11 cellular contexts compared by ENCODE assay signal in the genomic region with DNA sequence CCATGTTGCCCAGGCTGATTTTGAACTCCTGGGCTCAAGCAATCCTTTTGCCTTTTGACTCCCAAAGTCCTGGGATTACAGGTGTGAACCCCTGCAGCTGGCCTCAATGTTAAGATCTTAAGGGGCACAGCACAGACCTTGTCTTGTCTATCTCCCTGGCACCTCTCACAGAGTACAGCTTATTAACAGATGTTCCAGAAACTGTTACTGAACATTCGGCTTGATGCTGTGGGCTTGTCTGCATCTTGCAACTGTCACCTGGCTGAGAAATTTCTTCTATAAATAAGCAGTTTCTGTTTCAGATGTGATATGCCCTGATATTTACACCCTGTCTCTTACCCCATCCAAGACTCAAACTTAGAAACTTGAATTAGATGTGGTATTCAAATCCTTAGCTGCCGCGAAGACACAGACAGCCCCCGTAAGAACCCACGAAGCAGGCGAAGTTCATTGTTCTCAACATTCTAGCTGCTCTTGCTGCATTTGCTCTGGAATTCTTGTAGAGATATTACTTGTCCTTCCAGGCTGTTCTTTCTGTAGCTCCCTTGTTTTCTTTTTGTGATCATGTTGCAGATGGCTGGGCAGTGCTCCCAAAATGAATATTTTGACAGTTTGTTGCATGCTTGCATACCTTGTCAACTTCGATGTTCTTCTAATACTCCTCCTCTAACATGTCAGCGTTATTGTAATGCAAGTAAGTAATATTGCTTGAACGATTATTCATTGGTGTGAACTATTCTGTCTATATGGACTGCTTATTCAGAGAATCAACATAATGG. TPM values are rescaled to one million over a fixed set of nuclear protein-coding genes. Genes with fewer than 3 reads are reported as not detected.
DNase-seq lines count a peak whose midpoint lies in the region; ATAC-seq and TF ChIP-seq lines count a peak whose summit lies in the region.
"Had no signal": no experiment of that assay in that cellular context is flagged by ENCODE, and none has a peak within 500 bp of the region (broad histone marks: within the 10 kb centered on the region; RNA-seq: fewer than 3 reads in every experiment).

A gene (plus strand): TSS at position 450 of the 779 bp plus-strand sequence. CDS start 115 bp downstream, at position 565.

- H3K9me3 ChIP-seq in BLaER1 treated with 17β-estradiol and CSF1 and Interleukin-3, amounts not matched to agents 10 nM and 100 nM (replicated peaks in 1 of 11), result no peaks in the 10 kb centered on the region
- no peaks in the 10 kb centered on the region for H3K9me3 ChIP-seq in RWPE2 (ENCODE audit: severe bottlenecking)
- H3K9me3 ChIP-seq: neutrophil, SJSA1 had no signal

- no peaks in the 10 kb centered on the region for H3K36me3 ChIP-seq in BLaER1 treated with 17β-estradiol and CSF1 and Interleukin-3, amounts not matched to agents 10 nM and 100 nM
- no peaks in the 10 kb centered on the region for H3K36me3 ChIP-seq in RWPE2 (ENCODE audit: low read depth)
- H3K36me3 ChIP-seq: neutrophil, SJSA1 had no signal

- H4K20me1 ChIP-seq in BLaER1 treated with 17β-estradiol and CSF1 and Interleukin-3, amounts not matched to agents 10 nM and 100 nM, result no peaks in the 10 kb centered on the region

- TF ChIP-seq POLR2A in GM19193 (IDR thresholded peaks at IDR 0.05; ENCODE audit: extremely low read depth, insufficient read depth, insufficient read length), result peak; percentile 57

- peaks cover 12 to 50% (median 40%) of the 10 kb centered on the region in 10 experiments for H3K4me1 ChIP-seq in BLaER1 treated with 17β-estradiol and CSF1 and Interleukin-3, amounts not matched to agents 10 nM and 100 nM
- H3K4me1 ChIP-seq in RWPE2 (ENCODE audit: insufficient read depth, poor library complexity, severe bottlenecking), result peaks cover 6% of the 10 kb centered on the region
- H3K4me1 ChIP-seq: SJSA1 had no signal

- peak within 1 kb of the TSS in 4 of 11 experiments; percentile 3 to 24 (median 17); a peak in 5 of 22 replicates for H3K9ac ChIP-seq in BLaER1 treated with 17β-estradiol and CSF1 and Interleukin-3, amounts not matched to agents 10 nM and 100 nM

- peak; percentile 68 for ATAC-seq in HG02884 (IDR thresholded peaks at IDR 0.05; ENCODE audit: unreplicated experiment)
- no peak for ATAC-seq in RWPE2 (ENCODE audit: low read depth)
- no peak for ATAC-seq in left colon

- H3K27me3 ChIP-seq in BLaER1 treated with 17β-estradiol and CSF1 and Interleukin-3, amounts not matched to agents 10 nM and 100 nM, result no peaks in the 10 kb centered on the region
- no peaks in the 10 kb centered on the region for H3K27me3 ChIP-seq in RWPE2 (ENCODE audit: insufficient read depth, poor library complexity, severe bottlenecking)
- H3K27me3 ChIP-seq: neutrophil, SJSA1 had no signal

- H3K4me2 ChIP-seq in BLaER1 treated with 17β-estradiol and CSF1 and Interleukin-3, amounts not matched to agents 10 nM and 100 nM, result peak within 1 kb of the TSS; percentile 36 to 76 (median 70); a peak in 20 of 22 replicates

- intact Hi-C loops in left colon (cut with DNase I, micrococcal nuclease), result no loop called here

- TF ChIP-seq CTCF in RWPE2 (IDR thresholded peaks at IDR 0.05; ENCODE audit: poor library complexity, severe bottlenecking), result no peak

- DNase-seq in RWPE2 (ENCODE audit: low spot score) (peak; percentile 1), Kasumi-1 (lab: John Stamatoyannopoulos, UW) (no peak), left colon (no peak), NCI-H1930 (lab: John Stamatoyannopoulos, UW) (no peak), ureter (ENCODE audit: low spot score) (no peak)

- peak within 1 kb of the TSS in 2 of 11 experiments; percentile 11 to 36; a peak in 3 of 22 replicates for H3K27ac ChIP-seq in BLaER1 treated with 17β-estradiol and CSF1 and Interleukin-3, amounts not matched to agents 10 nM and 100 nM
- no peak within 1 kb of the TSS for H3K27ac ChIP-seq in RWPE2 (ENCODE audit: poor library complexity, severe bottlenecking)
- H3K27ac ChIP-seq: C4-2B, neutrophil, SJSA1 had no signal

- no peak within 1 kb of the TSS; a peak in 1 of 20 replicates for H3K4me3 ChIP-seq in BLaER1 treated with 17β-estradiol and CSF1 and Interleukin-3, amounts not matched to agents 10 nM and 100 nM
- no peak within 1 kb of the TSS for H3K4me3 ChIP-seq in RWPE2 (ENCODE audit: severe bottlenecking)
- H3K4me3 ChIP-seq: SJSA1 had no signal

RNA-seq across cellular contexts. Expression of the gene that starts here (rescaled TPM):
- total RNA-seq in left colon (1 to 10 TPM in 1 of 2 donors, under 1 TPM in 1; 0.70 to 5.0 TPM), ureter (2.2 TPM)
- total RNA-seq: SJSA1 had no signal
